In the genomic region with DNA sequence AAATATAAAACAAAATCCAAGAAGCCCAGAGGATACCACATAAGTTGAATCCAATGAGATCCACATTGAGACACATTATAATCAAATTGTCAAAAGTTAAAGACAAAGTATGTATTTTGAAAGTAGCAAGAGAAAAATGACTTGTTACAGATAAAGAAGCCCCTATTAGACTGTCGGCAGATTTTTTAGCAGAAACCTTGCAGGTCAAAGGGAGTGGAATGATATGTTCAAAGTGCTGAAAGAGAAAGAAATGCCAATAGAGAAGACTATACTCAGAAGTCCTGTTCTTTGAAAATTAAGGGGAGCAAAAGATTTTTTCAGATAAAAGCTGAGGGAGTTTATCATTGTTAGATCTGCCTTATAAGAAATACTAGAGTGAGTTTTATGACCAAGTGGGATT, we compare ENCODE assay signal across 34 cellular contexts.
"Had no signal": no experiment of that assay in that cellular context is flagged by ENCODE, and none has a peak within 500 bp of the region (broad histone marks: within the 10 kb centered on the region; RNA-seq: fewer than 3 reads in every experiment).

No MANE protein-coding gene starts in this region.

- H3K4me1 Mint-ChIP-seq: activated CD4-positive, alpha-beta memory T cell treated with anti-CD3 and anti-CD28 coated beads, Interleukin-2, amount 10 ng/mL, durations not matched to agents 7 days and 5 days; activated CD4-positive, alpha-beta T cell treated with anti-CD3 and anti-CD28 coated beads for 36 hours; activated CD4-positive, alpha-beta T cell treated with anti-CD3 and anti-CD28 coated beads, Interleukin-2, amount 10 ng/mL, durations not matched to agents 7 days and 5 days; activated CD8-positive, alpha-beta memory T cell treated with anti-CD3 and anti-CD28 coated beads, Interleukin-2, amount 10 ng/mL, durations not matched to agents 7 days and 5 days; activated naive CD8-positive, alpha-beta T cell treated with anti-CD3 and anti-CD28 coated beads for 36 hours; activated T-helper 17 cell treated with anti-CD3 and anti-CD28 coated beads, Interleukin-2, amount 50 U/mL, for 72 hours had no signal

- H3K27ac Mint-ChIP-seq: activated CD4-positive, alpha-beta memory T cell treated with anti-CD3 and anti-CD28 coated beads, Interleukin-2, amount 10 ng/mL, durations not matched to agents 7 days and 5 days; activated CD4-positive, alpha-beta T cell treated with anti-CD3 and anti-CD28 coated beads for 36 hours; activated CD4-positive, alpha-beta T cell treated with anti-CD3 and anti-CD28 coated beads, Interleukin-2, amount 10 ng/mL, durations not matched to agents 7 days and 5 days; activated CD8-positive, alpha-beta memory T cell treated with anti-CD3 and anti-CD28 coated beads, Interleukin-2, amount 10 ng/mL, durations not matched to agents 7 days and 5 days; activated CD8-positive, alpha-beta T cell treated with anti-CD3 and anti-CD28 coated beads, Interleukin-2, amount 10 ng/mL, durations not matched to agents 7 days and 5 days; activated naive CD4-positive, alpha-beta T cell treated with anti-CD3 and anti-CD28 coated beads for 36 hours; activated naive CD4-positive, alpha-beta T cell treated with anti-CD3 and anti-CD28 coated beads, Interleukin-2, amount 50 U/mL, for 72 hours; activated naive CD8-positive, alpha-beta T cell treated with anti-CD3 and anti-CD28 coated beads for 36 hours; activated T-cell treated with anti-CD3 and anti-CD28 coated beads, Interleukin-2, amount 50 U/mL, for 24 hours; activated T-helper 17 cell treated with anti-CD3 and anti-CD28 coated beads, Interleukin-2, amount 50 U/mL, for 72 hours; brain; T-helper 1 cell treated with Interleukin-12 subunit alpha and Interleukin-12 subunit beta and Interleukin-4 antibody, amounts not matched to agents 30 μg/mL and 1 μg/mL, for 36 hours; T-helper 2 cell treated with Interferon-gamma antibody and Interleukin-4, amounts not matched to agents 5 μg/mL and 100 μg/mL, for 36 hours had no signal

- H3K4me3 Mint-ChIP-seq: activated CD4-positive, alpha-beta memory T cell treated with anti-CD3 and anti-CD28 coated beads, Interleukin-2, amount 10 ng/mL, durations not matched to agents 7 days and 5 days; activated CD4-positive, alpha-beta T cell treated with anti-CD3 and anti-CD28 coated beads for 36 hours; activated CD4-positive, alpha-beta T cell treated with anti-CD3 and anti-CD28 coated beads, Interleukin-2, amount 10 ng/mL, durations not matched to agents 7 days and 5 days; activated CD8-positive, alpha-beta memory T cell treated with anti-CD3 and anti-CD28 coated beads, Interleukin-2, amount 10 ng/mL, durations not matched to agents 7 days and 5 days; activated CD8-positive, alpha-beta T cell treated with anti-CD3 and anti-CD28 coated beads, Interleukin-2, amount 10 ng/mL, durations not matched to agents 7 days and 5 days; activated naive CD4-positive, alpha-beta T cell treated with anti-CD3 and anti-CD28 coated beads for 36 hours; activated naive CD8-positive, alpha-beta T cell treated with anti-CD3 and anti-CD28 coated beads for 36 hours; activated T-cell treated with anti-CD3 and anti-CD28 coated beads, Interleukin-2, amount 50 U/mL, for 24 hours; activated T-helper 17 cell treated with anti-CD3 and anti-CD28 coated beads, Interleukin-2, amount 50 U/mL, for 72 hours; brain; T-helper 1 cell treated with Interleukin-12 subunit alpha and Interleukin-12 subunit beta and Interleukin-4 antibody, amounts not matched to agents 30 μg/mL and 1 μg/mL, for 36 hours; T-helper 2 cell treated with Interferon-gamma antibody and Interleukin-4, amounts not matched to agents 5 μg/mL and 100 μg/mL, for 36 hours had no signal

- H3K36me3 Mint-ChIP-seq: activated CD8-positive, alpha-beta memory T cell treated with anti-CD3 and anti-CD28 coated beads, Interleukin-2, amount 10 ng/mL, durations not matched to agents 7 days and 5 days; activated naive CD8-positive, alpha-beta T cell treated with anti-CD3 and anti-CD28 coated beads for 36 hours had no signal

- H3K27me3 Mint-ChIP-seq: activated CD4-positive, alpha-beta memory T cell treated with anti-CD3 and anti-CD28 coated beads, Interleukin-2, amount 10 ng/mL, durations not matched to agents 7 days and 5 days; activated CD4-positive, alpha-beta T cell treated with anti-CD3 and anti-CD28 coated beads for 36 hours; activated CD4-positive, alpha-beta T cell treated with anti-CD3 and anti-CD28 coated beads, Interleukin-2, amount 10 ng/mL, durations not matched to agents 7 days and 5 days; activated CD8-positive, alpha-beta memory T cell treated with anti-CD3 and anti-CD28 coated beads, Interleukin-2, amount 10 ng/mL, durations not matched to agents 7 days and 5 days; activated naive CD8-positive, alpha-beta T cell treated with anti-CD3 and anti-CD28 coated beads for 36 hours; activated T-cell treated with anti-CD3 and anti-CD28 coated beads, Interleukin-2, amount 50 U/mL, for 24 hours; activated T-helper 17 cell treated with anti-CD3 and anti-CD28 coated beads, Interleukin-2, amount 50 U/mL, for 72 hours had no signal

- H3K4me3 ChIP-seq: adrenal gland, ascending aorta had no signal

- H3K27me3 ChIP-seq: adrenal gland, ascending aorta had no signal

- H3K9me3 ChIP-seq: adrenal gland had no signal

- H3K4me1 ChIP-seq: adrenal gland, ascending aorta had no signal

- H3K27ac ChIP-seq: adrenal gland, ascending aorta, VCaP had no signal

- ATAC-seq: activated CD4-positive, alpha-beta T cell treated with anti-CD3 and anti-CD28 coated beads for 36 hours; activated CD4-positive, CD25-positive, alpha-beta regulatory T cell treated with anti-CD3 and anti-CD28 coated beads, Interleukin-2, amount 50 U/mL, for 24 hours; activated CD8-positive, alpha-beta memory T cell treated with anti-CD3 and anti-CD28 coated beads, Interleukin-2, amount 10 ng/mL, durations not matched to agents 7 days and 5 days; activated CD8-positive, alpha-beta T cell treated with anti-CD3 and anti-CD28 coated beads, Interleukin-2, amount 10 ng/mL, durations not matched to agents 7 days and 5 days; activated naive CD4-positive, alpha-beta T cell treated with anti-CD3 and anti-CD28 coated beads, Interleukin-2, amount 50 U/mL, for 72 hours; activated T-helper 17 cell treated with anti-CD3 and anti-CD28 coated beads, Interleukin-2, amount 50 U/mL, for 72 hours had no signal

- H3K36me3 ChIP-seq: adrenal gland, ascending aorta had no signal

- DNase-seq: activated CD4-positive, alpha-beta memory T cell treated with anti-CD3 and anti-CD28 coated beads, Interleukin-2, amount 10 ng/mL, durations not matched to agents 7 days and 5 days; activated CD4-positive, alpha-beta T cell treated with anti-CD3 and anti-CD28 coated beads for 1 hour; activated CD4-positive, alpha-beta T cell treated with anti-CD3 and anti-CD28 coated beads for 36 hours; activated CD4-positive, alpha-beta T cell treated with anti-CD3 and anti-CD28 coated beads for 48 hours; activated CD4-positive, alpha-beta T cell treated with anti-CD3 and anti-CD28 coated beads, Interleukin-2, amount 10 ng/mL, durations not matched to agents 7 days and 5 days; activated CD4-positive, alpha-beta T cell treated with anti-CD3 and anti-CD28 coated beads, Interleukin-2, amount 50 U/mL, for 48 hours; activated CD4-positive, CD25-positive, alpha-beta regulatory T cell; activated CD8-positive, alpha-beta memory T cell treated with anti-CD3 and anti-CD28 coated beads for 24 hours; activated CD8-positive, alpha-beta memory T cell treated with anti-CD3 and anti-CD28 coated beads, Interleukin-2, amount 10 ng/mL, durations not matched to agents 7 days and 5 days; activated CD8-positive, alpha-beta memory T cell treated with anti-CD3 and anti-CD28 coated beads, Interleukin-2, amount 50 U/mL, for 48 hours; activated CD8-positive, alpha-beta T cell treated with anti-CD3 and anti-CD28 coated beads, Interleukin-2, amount 10 ng/mL, durations not matched to agents 7 days and 5 days; activated effector memory CD4-positive, alpha-beta T cell treated with anti-CD3 and anti-CD28 coated beads, Interleukin-2, amount 50 U/mL, for 16 hours; activated gamma-delta T cell treated with Interleukin-2 at 50 U/mL for 16 hours; activated naive CD4-positive, alpha-beta T cell; activated naive CD4-positive, alpha-beta T cell treated with anti-CD3 and anti-CD28 coated beads for 36 hours; activated naive CD4-positive, alpha-beta T cell treated with anti-CD3 and anti-CD28 coated beads, Interleukin-2, amount 50 U/mL, for 16 hours; activated naive CD8-positive, alpha-beta T cell treated with anti-CD3 and anti-CD28 coated beads for 36 hours; activated T-cell treated with anti-CD3 and anti-CD28 coated beads, Interleukin-2, amount 50 U/mL, for 24 hours; activated T-cell treated with anti-CD3 and anti-CD28 coated beads, Interleukin-2, amount 50 U/mL, for 48 hours; adrenal gland; amygdala; anterior cingulate cortex; central memory CD4-positive, alpha-beta T cell; T-helper 1 cell; T-helper 2 cell; T-helper 9 cell had no signal
